Comparison of ENCODE assay signal across 30 cellular contexts in the genomic region with DNA sequence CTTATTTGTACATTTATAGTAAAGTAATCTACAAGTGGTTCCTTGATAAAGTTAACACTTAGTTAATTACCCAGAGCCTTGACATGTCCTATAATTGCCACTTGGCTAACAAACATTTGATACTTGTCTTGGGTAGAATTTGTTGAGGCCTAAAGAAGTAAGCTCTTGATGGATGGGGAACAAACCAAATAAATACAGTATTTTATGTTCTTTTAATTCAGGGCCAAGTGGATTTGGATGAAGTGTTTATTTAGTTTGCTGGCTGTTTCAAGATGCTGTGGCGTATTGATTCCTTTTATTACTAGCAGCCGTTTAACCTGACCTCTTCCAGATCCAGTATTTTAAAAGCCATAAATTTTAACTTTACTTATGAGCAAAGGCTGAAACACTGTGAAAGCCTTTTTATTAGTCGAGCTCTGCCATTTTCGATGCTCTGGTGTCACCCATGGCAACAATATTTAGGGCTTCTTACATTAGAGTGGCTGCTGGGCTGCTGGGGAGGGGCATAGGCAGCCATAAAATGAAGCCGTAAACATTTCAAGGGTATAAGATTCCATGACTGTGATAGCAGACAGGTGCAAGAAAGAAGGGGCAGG.
DNase-seq lines count a peak whose midpoint lies in the region; ATAC-seq and TF ChIP-seq lines count a peak whose summit lies in the region.
"Had no signal": no experiment of that assay in that cellular context is flagged by ENCODE, and none has a peak within 500 bp of the region (broad histone marks: within the 10 kb centered on the region; RNA-seq: fewer than 3 reads in every experiment).

No MANE protein-coding gene starts in this region.

- intact Hi-C loops in naive thymus-derived CD4-positive, alpha-beta T cell (cut with micrococcal nuclease): no loop called here
- intact Hi-C loops in CD14-positive monocyte (cut with micrococcal nuclease) (no loop called here), psoas muscle (cut with DNase I) (no loop called here)

- H3K27me3 Mint-ChIP-seq in progenitor cell of endocrine pancreas (peaks cover 15% of the 10 kb centered on the region), CD14-positive monocyte (ENCODE audit: low read depth in 3 of 3) (peaks cover 0 to 4% (median 1%) of the 10 kb centered on the region in 3 donors)
- peaks cover 0 to 31% (median 0%) of the 10 kb centered on the region in 5 donors for H3K27me3 Mint-ChIP-seq in naive thymus-derived CD4-positive, alpha-beta T cell
- H3K27me3 Mint-ChIP-seq: activated CD4-positive, alpha-beta memory T cell treated with anti-CD3 and anti-CD28 coated beads for 36 hours; stimulated activated naive CD8-positive, alpha-beta T cell treated with anti-CD3 and anti-CD28 coated beads, Interleukin-15, amount 100 ng/mL, for 72 hours had no signal

- peaks cover 13% of the 10 kb centered on the region for H3K9me3 Mint-ChIP-seq in progenitor cell of endocrine pancreas (ENCODE audit: low read depth)
- peaks cover 0 to 7% (median 0%) of the 10 kb centered on the region in 11 donors for H3K9me3 Mint-ChIP-seq in naive thymus-derived CD4-positive, alpha-beta T cell
- H3K9me3 Mint-ChIP-seq in CD14-positive monocyte: peaks cover 0 to 8% (median 4%) of the 10 kb centered on the region in 7 donors
- H3K9me3 Mint-ChIP-seq: activated CD4-positive, alpha-beta memory T cell treated with anti-CD3 and anti-CD28 coated beads for 36 hours; activated naive CD4-positive, alpha-beta T cell treated with anti-CD3 and anti-CD28 coated beads for 36 hours; neural progenitor cell; stimulated activated naive CD8-positive, alpha-beta T cell treated with anti-CD3 and anti-CD28 coated beads, Interleukin-15, amount 100 ng/mL, for 72 hours had no signal

- no peaks in the 10 kb centered on the region for H3K9me3 ChIP-seq in naive thymus-derived CD4-positive, alpha-beta T cell (ENCODE audit: control insufficient read depth in 2 of 3, low read length in 3 of 3)
- H3K9me3 ChIP-seq in psoas muscle: no peaks in the 10 kb centered on the region
- H3K9me3 ChIP-seq: pancreas, thoracic aorta had no signal

- H3K4me3 Mint-ChIP-seq in progenitor cell of endocrine pancreas (ENCODE audit: low read depth) (no peak overlapping the region), CD14-positive monocyte (no peak overlapping the region)
- no peak overlapping the region for H3K4me3 Mint-ChIP-seq in naive thymus-derived CD4-positive, alpha-beta T cell
- H3K4me3 Mint-ChIP-seq: activated CD4-positive, alpha-beta memory T cell treated with anti-CD3 and anti-CD28 coated beads for 36 hours; activated naive CD4-positive, alpha-beta T cell treated with anti-CD3 and anti-CD28 coated beads for 36 hours; neural progenitor cell; stimulated activated naive CD8-positive, alpha-beta T cell treated with anti-CD3 and anti-CD28 coated beads, Interleukin-15, amount 100 ng/mL, for 72 hours had no signal

- no peak overlapping the region for H3K4me3 ChIP-seq in naive thymus-derived CD4-positive, alpha-beta T cell (ENCODE audit: low read length)
- H3K4me3 ChIP-seq in psoas muscle: no peak overlapping the region
- H3K4me3 ChIP-seq: neural progenitor cell, pancreas, thoracic aorta had no signal

- ATAC-seq in naive thymus-derived CD4-positive, alpha-beta T cell: no peak
- no peak for ATAC-seq in psoas muscle
- ATAC-seq: pancreas; right cardiac atrium; stimulated activated naive CD8-positive, alpha-beta T cell treated with anti-CD3 and anti-CD28 coated beads, Interleukin-15, amount 100 ng/mL, for 72 hours had no signal

- POLR2A ChIA-PET in naive thymus-derived CD4-positive, alpha-beta T cell (lab: Charles Lee): no interaction called here

- TF ChIP-seq CTCF in progenitor cell of endocrine pancreas (IDR thresholded peaks at IDR 0.05; ENCODE audit: unreplicated experiment): no peak
- no peak for TF ChIP-seq CTCF in CD14-positive monocyte (IDR thresholded peaks at IDR 0.05)
- TF ChIP-seq CTCF in psoas muscle (IDR thresholded peaks at IDR 0.05): no peak

- DNase-seq in NCI-H1092 treated with DMSO at 0.1 percent for 48 hours (lab: John Stamatoyannopoulos, UW) (peak; percentile 60), NCI-H1092 (lab: John Stamatoyannopoulos, UW) (no peak), NCI-H187 treated with DMSO at 0.1 percent for 48 hours (lab: John Stamatoyannopoulos, UW) (peak; percentile 56), NCI-H510A treated with DMSO at 0.1 percent for 48 hours (lab: John Stamatoyannopoulos, UW) (peak; percentile 92), progenitor cell of endocrine pancreas (ENCODE audit: low spot score, unreplicated experiment) (no peak), CD14-positive monocyte (ENCODE audit: low spot score) (no peak), psoas muscle (no peak)
- DNase-seq in naive thymus-derived CD4-positive, alpha-beta T cell: no peak
- DNase-seq: activated CD4-positive, alpha-beta memory T cell treated with anti-CD3 and anti-CD28 coated beads for 36 hours; activated CD4-positive, CD25-positive, alpha-beta regulatory T cell treated with anti-CD3 and anti-CD28 coated beads, Interleukin-2, amount 50 U/mL, for 72 hours; activated CD8-positive, alpha-beta memory T cell treated with anti-CD3 and anti-CD28 coated beads, Interleukin-2, amount 50 U/mL, for 4 hours; activated naive CD4-positive, alpha-beta T cell treated with anti-CD3 and anti-CD28 coated beads for 36 hours; C1 segment of cervical spinal cord; caudate nucleus; cortex of kidney; effector memory CD4-positive, alpha-beta T cell; GOT3; hippocampal formation; KG1; mammary epithelial cell; NCI-H2029; pancreas; right cardiac atrium; Right ventricle myocardium superior; stimulated activated CD4-positive, alpha-beta T cell treated with anti-CD3 and anti-CD28 coated beads, Interleukin-2, amount 100 ng/mL, for 24 hours; stimulated activated naive CD8-positive, alpha-beta T cell treated with anti-CD3 and anti-CD28 coated beads, Interleukin-15, amount 100 ng/mL, for 72 hours had no signal

- H3K27ac Mint-ChIP-seq in progenitor cell of endocrine pancreas: peak overlapping the region; percentile 37
- no peak overlapping the region for H3K27ac Mint-ChIP-seq in naive thymus-derived CD4-positive, alpha-beta T cell
- no peak overlapping the region for H3K27ac Mint-ChIP-seq in CD14-positive monocyte
- H3K27ac Mint-ChIP-seq: activated CD4-positive, alpha-beta memory T cell treated with anti-CD3 and anti-CD28 coated beads for 36 hours; activated naive CD4-positive, alpha-beta T cell treated with anti-CD3 and anti-CD28 coated beads for 36 hours; neural progenitor cell; stimulated activated naive CD8-positive, alpha-beta T cell treated with anti-CD3 and anti-CD28 coated beads, Interleukin-15, amount 100 ng/mL, for 72 hours had no signal

- no peak overlapping the region for H3K27ac ChIP-seq in naive thymus-derived CD4-positive, alpha-beta T cell (ENCODE audit: low read depth, low read length)
- H3K27ac ChIP-seq in psoas muscle: no peak overlapping the region
- H3K27ac ChIP-seq: 22Rv1, epithelial cell of prostate, neural progenitor cell, pancreas, thoracic aorta had no signal

- H3K27me3 ChIP-seq in naive thymus-derived CD4-positive, alpha-beta T cell (ENCODE audit: control insufficient read depth in 2 of 2, insufficient read depth in 2 of 2, low read length in 2 of 2): no peaks in the 10 kb centered on the region
- H3K27me3 ChIP-seq in psoas muscle (ENCODE audit: insufficient read depth in 3 of 3, low read length in 2 of 3): no peaks in the 10 kb centered on the region
- H3K27me3 ChIP-seq: neural progenitor cell, pancreas had no signal

- H3K36me3 Mint-ChIP-seq in progenitor cell of endocrine pancreas (ENCODE audit: insufficient read depth) (peaks cover 5% of the 10 kb centered on the region), CD14-positive monocyte (no peaks in the 10 kb centered on the region)
- H3K36me3 Mint-ChIP-seq in naive thymus-derived CD4-positive, alpha-beta T cell: peaks cover 0 to 5% (median 0%) of the 10 kb centered on the region in 5 donors
- H3K36me3 Mint-ChIP-seq: activated CD4-positive, alpha-beta memory T cell treated with anti-CD3 and anti-CD28 coated beads for 36 hours; neural progenitor cell had no signal

- WGBS in psoas muscle, 3 donors: 56 to 61% (median 58%) methylated on average over 5 of the region's 5 CpGs

- H3K4me1 ChIP-seq in naive thymus-derived CD4-positive, alpha-beta T cell (ENCODE audit: control insufficient read depth in 2 of 2, insufficient read depth in 2 of 2, low read length in 2 of 2): no peaks in the 10 kb centered on the region
- no peaks in the 10 kb centered on the region for H3K4me1 ChIP-seq in psoas muscle
- H3K4me1 ChIP-seq: pancreas had no signal

- CTCF ChIA-PET in naive thymus-derived CD4-positive, alpha-beta T cell (lab: Charles Lee): no interaction called here

- H3K36me3 ChIP-seq in naive thymus-derived CD4-positive, alpha-beta T cell (ENCODE audit: control insufficient read depth in 2 of 3, insufficient read depth in 3 of 3, low read length in 3 of 3): no peaks in the 10 kb centered on the region
- no peaks in the 10 kb centered on the region for H3K36me3 ChIP-seq in psoas muscle (ENCODE audit: insufficient read depth in 1 of 2, low read depth in 1 of 2)
- H3K36me3 ChIP-seq: neural progenitor cell, pancreas, thoracic aorta had no signal

- H3K4me1 Mint-ChIP-seq in progenitor cell of endocrine pancreas (ENCODE audit: low read depth) (peaks cover 33% of the 10 kb centered on the region), CD14-positive monocyte (no peaks in the 10 kb centered on the region)
- H3K4me1 Mint-ChIP-seq in naive thymus-derived CD4-positive, alpha-beta T cell: no peaks in the 10 kb centered on the region
- H3K4me1 Mint-ChIP-seq: stimulated activated naive CD8-positive, alpha-beta T cell treated with anti-CD3 and anti-CD28 coated beads, Interleukin-15, amount 100 ng/mL, for 72 hours had no signal

Comparison
In these comparisons a context has a peak if more than half of its experiments do, and no peak if none do; other contexts are left out.
1. DNase-seq: peak in NCI-H1092 treated with DMSO at 0.1 percent for 48 hours (single experiment), NCI-H187 treated with DMSO at 0.1 percent for 48 hours (single experiment) and NCI-H510A treated with DMSO at 0.1 percent for 48 hours (single experiment); none in NCI-H1092 (single experiment), progenitor cell of endocrine pancreas (single experiment), naive thymus-derived CD4-positive, alpha-beta T cell (0 of 9), CD14-positive monocyte (single experiment) and psoas muscle (0 of 2).